Comparison of ENCODE assay signal across 21 cellular contexts in the genomic region with DNA sequence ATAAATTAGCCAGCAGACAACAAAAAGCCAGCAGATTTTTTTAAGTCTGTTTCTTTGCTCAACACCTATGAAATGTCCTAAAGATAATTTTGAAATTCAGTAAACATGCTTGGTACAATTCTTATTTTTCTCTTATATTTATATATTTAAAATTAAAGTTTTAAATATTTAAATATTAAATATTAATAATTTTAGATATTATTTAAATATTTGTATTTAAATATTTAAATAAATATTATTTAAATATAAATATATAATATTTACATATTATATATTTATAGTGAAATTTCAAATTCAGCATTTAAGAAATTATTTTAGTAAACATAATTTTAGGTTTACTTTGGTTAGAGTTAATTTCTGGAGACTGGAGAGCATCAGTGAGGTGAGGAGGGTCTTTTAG.
DNase-seq lines count a peak whose midpoint lies in the region; ATAC-seq, FAIRE-seq and TF ChIP-seq lines count a peak whose summit lies in the region.
"Had no signal": no experiment of that assay in that cellular context is flagged by ENCODE, and none has a peak within 500 bp of the region (broad histone marks: within the 10 kb centered on the region; RNA-seq: fewer than 3 reads in every experiment).

No MANE protein-coding gene starts in this region.

- no peaks in the 10 kb centered on the region for H3K9me3 ChIP-seq in kidney (ENCODE audit: control insufficient read depth in 1 of 2, low read length in 2 of 2)
- H3K9me3 ChIP-seq: BLaER1, Caco-2 had no signal

- no peaks in the 10 kb centered on the region for H3K4me1 ChIP-seq in kidney (ENCODE audit: control insufficient read depth in 1 of 2, insufficient read depth in 1 of 2, low read depth in 1 of 2, low read length in 2 of 2)
- H3K4me1 ChIP-seq: BLaER1, Caco-2, HAP-1 had no signal

- no peak overlapping the region for H3K27ac ChIP-seq in kidney (ENCODE audit: low read depth in 2 of 2, low read length in 2 of 2)
- H3K27ac ChIP-seq: BLaER1, C4-2B had no signal

- intact Hi-C loops in kidney (cut with DNase I) = no loop called here

- no peaks in the 10 kb centered on the region for H3K4me1 Mint-ChIP-seq in immature natural killer cell
- H3K4me1 Mint-ChIP-seq: B cell; CD4-positive, CD25-positive, alpha-beta regulatory T cell had no signal

- H3K9me3 Mint-ChIP-seq in immature natural killer cell = peaks cover 1 to 23% (median 12%) of the 10 kb centered on the region in 6 donors
- H3K9me3 Mint-ChIP-seq: CD8-positive, alpha-beta T cell had no signal

- DNase-seq in RCC 7860 (ENCODE audit: low spot score) = no peak
- DNase-seq in kidney = no peak
- DNase-seq in immature natural killer cell = no peak
- DNase-seq in NCI-H187 treated with DMSO at 0.1 percent for 48 hours (lab: John Stamatoyannopoulos, UW) = no peak
- DNase-seq: Caco-2; CD4-positive, CD25-positive, alpha-beta regulatory T cell; CD8-positive, alpha-beta T cell; DMS153; DND-41; GDM1; GOT3; HFFc6 had no signal

- H3K27me3 Mint-ChIP-seq in immature natural killer cell (ENCODE audit: low read depth in 3 of 3) = no peaks in the 10 kb centered on the region
- H3K27me3 Mint-ChIP-seq: B cell; CD4-positive, CD25-positive, alpha-beta regulatory T cell had no signal

- no peaks in the 10 kb centered on the region for H3K36me3 ChIP-seq in kidney (ENCODE audit: control insufficient read depth in 1 of 2, insufficient read depth in 2 of 2, low read length in 2 of 2)
- H3K36me3 ChIP-seq: BLaER1, HAP-1 had no signal

- ATAC-seq in GM18517 (IDR thresholded peaks at IDR 0.05; ENCODE audit: unreplicated experiment) = no peak
- no peak for ATAC-seq in HG03521 (IDR thresholded peaks at IDR 0.05; ENCODE audit: unreplicated experiment)
- ATAC-seq: CD8-positive, alpha-beta T cell; GM12878 had no signal

- no peak for TF ChIP-seq CTCF in kidney (IDR thresholded peaks at IDR 0.05; ENCODE audit: borderline replicate concordance, extremely low read depth, insufficient read depth)

- H3K9ac ChIP-seq in kidney (ENCODE audit: low read length in 2 of 2) = no peak overlapping the region
- H3K9ac ChIP-seq: BLaER1 had no signal

- H3K4me3 ChIP-seq in kidney (ENCODE audit: low read length in 2 of 2) = no peak overlapping the region
- H3K4me3 ChIP-seq: BLaER1, GM12878, HAP-1 had no signal

- H3K36me3 Mint-ChIP-seq in immature natural killer cell = no peaks in the 10 kb centered on the region
- H3K36me3 Mint-ChIP-seq: CD4-positive, CD25-positive, alpha-beta regulatory T cell; CD8-positive, alpha-beta T cell had no signal

- H3K27ac Mint-ChIP-seq in immature natural killer cell = no peak overlapping the region
- H3K27ac Mint-ChIP-seq: B cell; CD4-positive, CD25-positive, alpha-beta regulatory T cell; CD8-positive, alpha-beta T cell; HFFc6 had no signal

- peak; percentile 86 for FAIRE-seq in RCC 7860 (lab: Jason Lieb, UNC)
- peak; percentile 90 for FAIRE-seq in colon (lab: Jason Lieb, UNC)
- FAIRE-seq in kidney (lab: Jason Lieb, UNC) = peak; percentile 94
- FAIRE-seq: GM12878, H54 had no signal

- no peak overlapping the region for H3K4me3 Mint-ChIP-seq in immature natural killer cell
- H3K4me3 Mint-ChIP-seq: B cell; CD4-positive, CD25-positive, alpha-beta regulatory T cell; CD8-positive, alpha-beta T cell; HFFc6 had no signal
